Comparison of ENCODE assay signal across 10 cellular contexts in genomic region chr3:115325539-115325938, GRCh38.
A peak's percentile ranks its signal among the peaks of the same experiment; 100 is the strongest.
DNase-seq lines count a peak whose midpoint lies in the region; ATAC-seq, FAIRE-seq and TF ChIP-seq lines count a peak whose summit lies in the region.
"Had no signal": no experiment of that assay in that cellular context is flagged by ENCODE, and none has a peak within 500 bp of the region (broad histone marks: within the 10 kb centered on the region; RNA-seq: fewer than 3 reads in every experiment).

No MANE protein-coding gene starts in this region.

- DNase-seq in Calu3 = peak; percentile 38
- peak; percentile 1 to 9 for DNase-seq in activated CD4-positive, alpha-beta T cell treated with anti-CD3 and anti-CD28 coated beads, Interleukin-2, amount 50 U/mL, for 48 hours
- peak; percentile 45 for DNase-seq in iris pigment epithelial cell (ENCODE audit: low read depth)
- no peak for DNase-seq in GM19239 (ENCODE audit: insufficient read length, low spot score)
- no peak for DNase-seq in effector CD8-positive, alpha-beta T cell (lab: John Stamatoyannopoulos, UW)
- DNase-seq in dorsolateral prefrontal cortex = no peak
- no peak for DNase-seq in CD8-positive, alpha-beta T cell
- DNase-seq: NCI-H2081; stimulated activated CD8-positive, alpha-beta memory T cell treated with anti-CD3 and anti-CD28 coated beads, Interleukin-4, amount 100 ng/mL, for 48 hours had no signal

- POLR2A ChIA-PET in CD8-positive, alpha-beta T cell (lab: Charles Lee) = no interaction called here

- intact Hi-C loops in Calu3 (cut with micrococcal nuclease; ENCODE audit: unreplicated experiment) = no loop called here
- intact Hi-C loops in dorsolateral prefrontal cortex (cut with DNase I) = no loop called here
- intact Hi-C loops in CD8-positive, alpha-beta T cell (cut with DNase I, micrococcal nuclease) = no loop called here

- no TSS peak for BruUV-seq in Calu3 (replicated peaks; lab: Mats Ljungman, UMichigan)

- H3K4me1 Mint-ChIP-seq in Calu3 (ENCODE audit: low read depth, unreplicated experiment) = no peaks in the 10 kb centered on the region
- H3K4me1 Mint-ChIP-seq in CD8-positive, alpha-beta T cell (ENCODE audit: low read depth) = no peaks in the 10 kb centered on the region

- no peak overlapping the region for H3K4me3 ChIP-seq in dorsolateral prefrontal cortex
- H3K4me3 ChIP-seq in CD8-positive, alpha-beta T cell (ENCODE audit: low read depth, low read length) = no peak overlapping the region

- H3K27me3 ChIP-seq in dorsolateral prefrontal cortex = no peaks in the 10 kb centered on the region
- no peaks in the 10 kb centered on the region for H3K27me3 ChIP-seq in CD8-positive, alpha-beta T cell (ENCODE audit: insufficient read depth, low read length)

- H3K27ac ChIP-seq in dorsolateral prefrontal cortex = no peak overlapping the region
- H3K27ac ChIP-seq in CD8-positive, alpha-beta T cell (ENCODE audit: low read depth, low read length) = no peak overlapping the region

- TF ChIP-seq CTCF in Calu3 (IDR thresholded peaks at IDR 0.05; ENCODE audit: unreplicated experiment) (no peak), dorsolateral prefrontal cortex (IDR thresholded peaks at IDR 0.05 in 54 of 56, conservative IDR thresholded peaks at IDR 0.05 in 2 of 56; ENCODE audit: low read depth in 1 of 56, partially characterized antibody in 56 of 56) (no peak)
- no peak for TF ChIP-seq CTCF in CD8-positive, alpha-beta T cell (IDR thresholded peaks at IDR 0.05)

- no peaks in the 10 kb centered on the region for H3K9me3 Mint-ChIP-seq in Calu3 (ENCODE audit: low read depth, unreplicated experiment)
- H3K9me3 Mint-ChIP-seq in CD8-positive, alpha-beta T cell = no peaks in the 10 kb centered on the region

- H3K4me3 Mint-ChIP-seq in Calu3 (ENCODE audit: low read depth, unreplicated experiment) = no peak overlapping the region
- H3K4me3 Mint-ChIP-seq in CD8-positive, alpha-beta T cell = no peak overlapping the region

- H3K27ac Mint-ChIP-seq in Calu3 (ENCODE audit: unreplicated experiment) = no peak overlapping the region
- H3K27ac Mint-ChIP-seq in CD8-positive, alpha-beta T cell = no peak overlapping the region

- H3K36me3 Mint-ChIP-seq in Calu3 (ENCODE audit: insufficient read depth, unreplicated experiment) = no peaks in the 10 kb centered on the region
- no peaks in the 10 kb centered on the region for H3K36me3 Mint-ChIP-seq in CD8-positive, alpha-beta T cell

- no peaks in the 10 kb centered on the region for H3K9me3 ChIP-seq in CD8-positive, alpha-beta T cell (ENCODE audit: low read length)

- H3K36me3 ChIP-seq in CD8-positive, alpha-beta T cell (ENCODE audit: insufficient read depth, low read length) = no peaks in the 10 kb centered on the region

- ATAC-seq in HG03342 (IDR thresholded peaks at IDR 0.05; ENCODE audit: unreplicated experiment) = peak; percentile 46
- ATAC-seq in CD8-positive, alpha-beta T cell = no peak

- CTCF ChIA-PET in Calu3 (lab: Charles Lee) = no interaction called here
- CTCF ChIA-PET in CD8-positive, alpha-beta T cell (lab: Charles Lee) = interaction anchor here (1.0 kb wide), 1 partner anchor 19 kb away, joined by 3 read pairs; no protein-coding TSS in a partner anchor

- H3K27me3 Mint-ChIP-seq in Calu3 (ENCODE audit: unreplicated experiment) = peaks cover 22% of the 10 kb centered on the region
- no peaks in the 10 kb centered on the region for H3K27me3 Mint-ChIP-seq in CD8-positive, alpha-beta T cell (ENCODE audit: low read depth)

- no peak for FAIRE-seq in GM19239 (lab: Jason Lieb, UNC)

- no peaks in the 10 kb centered on the region for H3K4me1 ChIP-seq in CD8-positive, alpha-beta T cell (ENCODE audit: insufficient read depth, low read length)

Comparison
In these comparisons a context has a peak if more than half of its experiments do, and no peak if none do; other contexts are left out.
1. DNase-seq: peak in Calu3 (single experiment), activated CD4-positive, alpha-beta T cell treated with anti-CD3 and anti-CD28 coated beads, Interleukin-2, amount 50 U/mL, for 48 hours (2 of 2) and iris pigment epithelial cell (single experiment); none in GM19239 (single experiment), effector CD8-positive, alpha-beta T cell (single experiment), dorsolateral prefrontal cortex (0 of 10) and CD8-positive, alpha-beta T cell (0 of 7).